In the genomic region with DNA sequence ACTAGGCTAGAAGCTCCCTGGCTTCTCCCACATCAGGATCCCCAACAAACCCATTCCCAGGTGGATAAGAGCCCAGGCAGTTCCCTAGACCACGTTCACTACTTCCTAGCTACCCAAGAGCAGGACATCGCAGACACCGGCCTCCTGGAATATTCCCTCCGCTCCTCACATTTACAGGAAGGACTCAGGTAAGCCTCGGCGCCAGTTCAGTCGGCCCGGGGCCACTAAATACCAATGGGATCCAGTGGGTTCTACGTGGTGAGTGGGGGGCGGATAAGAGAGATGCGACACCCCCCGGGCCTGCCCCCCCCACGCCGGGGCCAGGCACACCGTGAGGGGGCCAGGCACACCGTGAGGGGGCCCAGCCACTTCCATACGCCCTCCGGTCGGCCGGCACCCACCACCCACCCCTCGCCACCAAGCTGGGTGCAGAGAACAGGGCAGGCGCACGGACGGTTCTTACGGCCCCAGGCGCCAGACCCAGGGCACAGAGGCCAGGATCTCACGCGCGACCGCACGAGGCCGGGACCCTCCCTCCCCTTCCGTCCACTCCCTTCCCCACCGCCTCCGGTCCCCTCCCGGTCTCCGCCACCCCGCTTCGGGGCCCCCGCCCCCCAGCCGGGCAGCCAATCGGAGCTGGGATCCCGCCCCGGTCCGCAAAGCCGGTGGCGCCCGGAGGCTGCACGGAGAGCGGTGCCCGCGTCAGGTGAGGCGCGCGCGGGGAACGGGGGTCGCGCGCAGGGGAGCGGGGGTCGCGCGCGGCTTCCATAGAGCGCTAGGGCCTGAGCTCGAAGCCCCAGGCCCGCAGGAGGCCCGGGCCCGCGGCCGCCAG, we compare ENCODE assay signal across 8 cellular contexts. TPM values are rescaled to one million over a fixed set of nuclear protein-coding genes. Genes with fewer than 3 reads are reported as not detected.
DNase-seq lines count a peak whose midpoint lies in the region; ATAC-seq and TF ChIP-seq lines count a peak whose summit lies in the region.

A gene with protein sequence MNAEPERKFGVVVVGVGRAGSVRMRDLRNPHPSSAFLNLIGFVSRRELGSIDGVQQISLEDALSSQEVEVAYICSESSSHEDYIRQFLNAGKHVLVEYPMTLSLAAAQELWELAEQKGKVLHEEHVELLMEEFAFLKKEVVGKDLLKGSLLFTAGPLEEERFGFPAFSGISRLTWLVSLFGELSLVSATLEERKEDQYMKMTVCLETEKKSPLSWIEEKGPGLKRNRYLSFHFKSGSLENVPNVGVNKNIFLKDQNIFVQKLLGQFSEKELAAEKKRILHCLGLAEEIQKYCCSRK (plus strand): TSS at position 652 of the 832 bp plus-strand sequence. CDS start 12,479 bp downstream, outside the sequence.

- no peaks in the 10 kb centered on the region for H3K4me1 ChIP-seq in colonic mucosa

- peak within 1 kb of the TSS; percentile 78 for H3K27ac ChIP-seq in colonic mucosa

- TF ChIP-seq CTCF in GM06990 (IDR thresholded peaks at IDR 0.05; ENCODE audit: insufficient read depth, low read length, poor library complexity, severe bottlenecking) = no peak
- no peak for TF ChIP-seq CTCF in LNCaP clone FGC (IDR thresholded peaks at IDR 0.05; ENCODE audit: control insufficient read depth, extremely low read depth, insufficient read depth)
- TF ChIP-seq CTCF in colonic mucosa (IDR thresholded peaks at IDR 0.05) = no peak

- intact Hi-C loops in colonic mucosa (cut with DNase I) = no loop called here

- no peaks in the 10 kb centered on the region for H3K27me3 ChIP-seq in GM06990 (replicated peaks; ENCODE audit: control insufficient read depth, insufficient read depth, low read length)
- no peaks in the 10 kb centered on the region for H3K27me3 ChIP-seq in colonic mucosa

- peak within 1 kb of the TSS; percentile 49 to 79 for H3K9ac ChIP-seq in colonic mucosa (ENCODE audit: low read depth in 2 of 2, low read length in 2 of 2)

- peak; percentile 76 for DNase-seq in GM06990 (ENCODE audit: extremely low read depth, insufficient read length)
- no peak for DNase-seq in LNCaP clone FGC (ENCODE audit: low read depth)
- DNase-seq in activated CD4-positive, alpha-beta T cell treated with anti-CD3 and anti-CD28 coated beads for 24 hours (ENCODE audit: low read depth in 2 of 2) = peak; percentile 38 to 44
- DNase-seq in colonic mucosa = peak; percentile 63
- peak; percentile 65 for DNase-seq in left lobe of liver (ENCODE audit: low spot score)
- peak; percentile 48 for DNase-seq in stimulated activated CD4-positive, alpha-beta T cell treated with anti-CD3 and anti-CD28 coated beads, Interleukin-2, amount 100 ng/mL, for 4 hours (ENCODE audit: low read depth)
- DNase-seq in middle frontal gyrus (ENCODE audit: extremely low spot score, low spot score) = no peak

- no peaks in the 10 kb centered on the region for H3K9me3 ChIP-seq in colonic mucosa

- H3K36me3 ChIP-seq in GM06990 (ENCODE audit: control insufficient read depth, insufficient read depth, low read length) (no peaks in the 10 kb centered on the region), colonic mucosa (no peaks in the 10 kb centered on the region)

- ATAC-seq in GM21786 (IDR thresholded peaks at IDR 0.05; ENCODE audit: unreplicated experiment) (peak; percentile 71), left lobe of liver (peak; percentile 87)

- H3K4me3 ChIP-seq in GM06990 (replicated peaks; ENCODE audit: low read depth, low read length) = peak within 1 kb of the TSS; percentile 69
- H3K4me3 ChIP-seq in LNCaP clone FGC (ENCODE audit: low read depth, low read length) = peak within 1 kb of the TSS; percentile 75
- peak within 1 kb of the TSS; percentile 74 for H3K4me3 ChIP-seq in colonic mucosa

RNA-seq across cellular contexts. Expression of the gene that starts here (rescaled TPM):
- 10 to 100 TPM in 1 of 2 donors, 1 to 10 TPM in 1; 5.4 to 14.7 TPM for total RNA-seq in colonic mucosa
- 4.0 TPM for total RNA-seq in left lobe of liver

Comparison
In these comparisons a context has a peak if more than half of its experiments do, and no peak if none do; other contexts are left out.
1. DNase-seq: peak in GM06990 (single experiment), activated CD4-positive, alpha-beta T cell treated with anti-CD3 and anti-CD28 coated beads for 24 hours (2 of 2), colonic mucosa (single experiment), left lobe of liver (single experiment) and stimulated activated CD4-positive, alpha-beta T cell treated with anti-CD3 and anti-CD28 coated beads, Interleukin-2, amount 100 ng/mL, for 4 hours (single experiment); none in LNCaP clone FGC (single experiment) and middle frontal gyrus (single experiment).
2. Peak in every context shown above with its lines, with median percentiles within 50 percentile points of each other: H3K4me3 ChIP-seq.